Comparison of ENCODE assay signal across 12 cellular contexts in the genomic region with DNA sequence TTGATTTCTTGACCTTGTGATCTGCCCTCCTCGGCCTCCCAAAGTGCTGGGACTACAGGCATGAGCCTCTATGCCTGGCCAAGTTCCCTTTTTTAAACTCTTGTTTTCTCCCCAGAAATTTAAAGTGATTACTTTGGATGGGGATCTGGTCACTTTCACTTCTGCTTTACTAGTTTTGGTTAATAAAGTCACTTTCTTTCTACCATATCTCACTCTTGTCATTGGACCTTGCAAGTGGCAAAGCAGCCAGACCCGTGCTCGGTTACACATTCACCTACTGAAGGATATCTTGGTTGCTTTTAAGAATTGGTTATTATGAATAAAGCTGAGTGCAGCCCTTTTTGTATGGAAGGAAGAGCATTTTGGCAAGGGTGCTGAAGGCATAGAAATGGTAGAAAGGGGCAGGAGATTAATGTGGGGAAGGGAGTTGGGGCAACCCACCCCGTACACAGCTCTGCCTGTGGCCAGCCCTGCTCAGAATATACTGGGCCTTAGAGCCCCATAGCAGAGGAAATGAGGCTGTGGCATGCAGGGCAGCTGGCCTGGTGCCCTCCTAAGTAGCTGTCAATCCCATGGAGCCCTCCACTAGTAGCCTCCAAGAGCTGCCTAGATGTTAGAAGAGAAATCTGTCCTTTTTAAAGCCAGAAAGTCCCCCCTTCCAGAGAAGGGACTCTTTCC. TPM values are rescaled to one million over a fixed set of nuclear protein-coding genes. Genes with fewer than 3 reads are reported as not detected.
DNase-seq lines count a peak whose midpoint lies in the region; ATAC-seq and TF ChIP-seq lines count a peak whose summit lies in the region.
"Had no signal": no experiment of that assay in that cellular context is flagged by ENCODE, and none has a peak within 500 bp of the region (broad histone marks: within the 10 kb centered on the region; RNA-seq: fewer than 3 reads in every experiment).

No MANE protein-coding gene starts in this region.

- H3K36me3 ChIP-seq in BLaER1 treated with 17β-estradiol and CSF1 and Interleukin-3, amounts not matched to agents 10 nM and 100 nM = no peaks in the 10 kb centered on the region
- H3K36me3 ChIP-seq in colonic mucosa = no peaks in the 10 kb centered on the region
- H3K36me3 ChIP-seq: pancreas had no signal

- H4K20me1 ChIP-seq in BLaER1 treated with 17β-estradiol and CSF1 and Interleukin-3, amounts not matched to agents 10 nM and 100 nM = no peaks in the 10 kb centered on the region; a peak in 2 of 22 replicates

- no peak overlapping the region for H3K4me3 ChIP-seq in BLaER1 treated with 17β-estradiol and CSF1 and Interleukin-3, amounts not matched to agents 10 nM and 100 nM
- H3K4me3 ChIP-seq in dorsolateral prefrontal cortex (no peak overlapping the region), colonic mucosa (no peak overlapping the region)
- H3K4me3 ChIP-seq: pancreas had no signal

- DNase-seq in NOMO-1 treated with DMSO at 0.1 percent for 48 hours (lab: John Stamatoyannopoulos, UW; ENCODE audit: unreplicated experiment) = peak; percentile 97
- DNase-seq in COLO668 (lab: John Stamatoyannopoulos, UW; ENCODE audit: unreplicated experiment) = no peak
- DNase-seq in dorsolateral prefrontal cortex = no peak
- DNase-seq in occipital lobe (lab: John Stamatoyannopoulos, UW) = no peak
- DNase-seq in colonic mucosa = no peak
- DNase-seq: hypothalamus, pancreas had no signal

- H3K4me2 ChIP-seq in BLaER1 treated with 17β-estradiol and CSF1 and Interleukin-3, amounts not matched to agents 10 nM and 100 nM = peak overlapping the region; percentile 2 to 86 (median 49); a peak in 18 of 22 replicates

- peak overlapping the region in 4 of 11 experiments; percentile 15 to 64 (median 49); a peak in 8 of 22 replicates for H3K27ac ChIP-seq in BLaER1 treated with 17β-estradiol and CSF1 and Interleukin-3, amounts not matched to agents 10 nM and 100 nM
- H3K27ac ChIP-seq in dorsolateral prefrontal cortex (no peak overlapping the region), colonic mucosa (no peak overlapping the region)
- H3K27ac ChIP-seq: pancreas, VCaP had no signal

- peaks cover 0 to 12% (median 0%) of the 10 kb centered on the region in 11 experiments; a peak in 6 of 22 replicates for H3K9me3 ChIP-seq in BLaER1 treated with 17β-estradiol and CSF1 and Interleukin-3, amounts not matched to agents 10 nM and 100 nM (replicated peaks in 1 of 11)
- H3K9me3 ChIP-seq in colonic mucosa = no peaks in the 10 kb centered on the region
- H3K9me3 ChIP-seq: pancreas had no signal

- H3K4me1 ChIP-seq in BLaER1 treated with 17β-estradiol and CSF1 and Interleukin-3, amounts not matched to agents 10 nM and 100 nM = peaks cover 17 to 38% (median 25%) of the 10 kb centered on the region in 10 experiments; a peak in 19 of 20 replicates
- no peaks in the 10 kb centered on the region for H3K4me1 ChIP-seq in colonic mucosa

- no peaks in the 10 kb centered on the region for H3K27me3 ChIP-seq in BLaER1 treated with 17β-estradiol and CSF1 and Interleukin-3, amounts not matched to agents 10 nM and 100 nM
- peaks cover 0 to 14% (median 0%) of the 10 kb centered on the region in 45 donors for H3K27me3 ChIP-seq in dorsolateral prefrontal cortex
- no peaks in the 10 kb centered on the region for H3K27me3 ChIP-seq in colonic mucosa
- H3K27me3 ChIP-seq: pancreas had no signal

- ATAC-seq in GM19025 (IDR thresholded peaks at IDR 0.05; ENCODE audit: low read depth, unreplicated experiment) (peak; percentile 87), HG02938 (IDR thresholded peaks at IDR 0.05; ENCODE audit: unreplicated experiment) (peak; percentile 93)

- H3K9ac ChIP-seq in BLaER1 treated with 17β-estradiol and CSF1 and Interleukin-3, amounts not matched to agents 10 nM and 100 nM = peak overlapping the region in 2 of 11 experiments; percentile 9 to 37; a peak in 2 of 22 replicates
- no peak overlapping the region for H3K9ac ChIP-seq in colonic mucosa (ENCODE audit: low read depth in 2 of 2, low read length in 2 of 2)

- intact Hi-C loops in dorsolateral prefrontal cortex (cut with DNase I) = no loop called here
- intact Hi-C loops in colonic mucosa (cut with DNase I) = no loop called here

- TF ChIP-seq CTCF in dorsolateral prefrontal cortex (IDR thresholded peaks at IDR 0.05 in 54 of 56, conservative IDR thresholded peaks at IDR 0.05 in 2 of 56; ENCODE audit: low read depth in 1 of 56, partially characterized antibody in 56 of 56) (no peak), colonic mucosa (IDR thresholded peaks at IDR 0.05) (no peak)

RNA-seq across cellular contexts. Expression of gene CD2, which starts 40.7 kb away (rescaled TPM):
- total RNA-seq in dorsolateral prefrontal cortex (1 to 10 TPM in 8 of 120 experiments, under 1 TPM in 23, not detected in 89; 0.26 to 2.6 (median 0.51) TPM), occipital lobe (not detected), colonic mucosa (1 to 10 TPM; 2.9 to 3.8 TPM)
- total RNA-seq: bronchial epithelial cell had no signal
